1 cellular context compared by ENCODE assay signal in the genomic region with DNA sequence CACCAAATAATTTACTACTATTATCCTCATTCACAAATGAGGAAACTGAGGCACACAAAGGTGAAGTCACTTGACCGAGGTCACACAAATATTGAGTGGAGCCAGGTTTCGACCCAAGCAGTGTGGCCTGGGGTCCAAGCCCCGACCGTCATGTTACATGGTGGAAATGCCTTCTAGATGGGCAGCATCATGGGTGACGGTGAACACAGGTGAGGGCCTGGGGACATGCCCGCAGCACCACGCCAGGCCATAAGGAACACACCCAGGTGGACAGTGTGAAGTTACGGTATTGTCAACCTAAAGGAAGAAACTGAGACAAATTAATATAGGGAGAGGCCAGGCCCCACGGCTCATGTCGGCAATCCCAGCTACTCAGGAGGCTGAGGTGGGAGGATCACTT.
TF ChIP-seq lines count a peak whose summit lies in the region.

No MANE protein-coding gene starts in this region.

TF ChIP-seq in HepG2, 621 proteins besides CTCF, POLR2A, EP300 and RAD21:
- no peak for TF ChIP-seq KMT2A (CRISPR knock-in tag; IDR thresholded peaks at IDR 0.05)
- no peak for TF ChIP-seq ZNF780A (CRISPR knock-in tag; IDR thresholded peaks at IDR 0.05)
- no peak for TF ChIP-seq SRSF4 (IDR thresholded peaks at IDR 0.05; ENCODE audit: low read depth, low read length, poor library complexity, severe bottlenecking)
- TF ChIP-seq, protein P1, sequence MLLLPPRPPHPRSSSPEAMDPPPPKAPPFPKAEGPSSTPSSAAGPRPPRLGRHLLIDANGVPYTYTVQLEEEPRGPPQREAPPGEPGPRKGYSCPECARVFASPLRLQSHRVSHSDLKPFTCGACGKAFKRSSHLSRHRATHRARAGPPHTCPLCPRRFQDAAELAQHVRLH (CRISPR knock-in tag; IDR thresholded peaks at IDR 0.05; ENCODE audit: borderline replicate concordance, low read depth): no peak
- TF ChIP-seq, protein P2, sequence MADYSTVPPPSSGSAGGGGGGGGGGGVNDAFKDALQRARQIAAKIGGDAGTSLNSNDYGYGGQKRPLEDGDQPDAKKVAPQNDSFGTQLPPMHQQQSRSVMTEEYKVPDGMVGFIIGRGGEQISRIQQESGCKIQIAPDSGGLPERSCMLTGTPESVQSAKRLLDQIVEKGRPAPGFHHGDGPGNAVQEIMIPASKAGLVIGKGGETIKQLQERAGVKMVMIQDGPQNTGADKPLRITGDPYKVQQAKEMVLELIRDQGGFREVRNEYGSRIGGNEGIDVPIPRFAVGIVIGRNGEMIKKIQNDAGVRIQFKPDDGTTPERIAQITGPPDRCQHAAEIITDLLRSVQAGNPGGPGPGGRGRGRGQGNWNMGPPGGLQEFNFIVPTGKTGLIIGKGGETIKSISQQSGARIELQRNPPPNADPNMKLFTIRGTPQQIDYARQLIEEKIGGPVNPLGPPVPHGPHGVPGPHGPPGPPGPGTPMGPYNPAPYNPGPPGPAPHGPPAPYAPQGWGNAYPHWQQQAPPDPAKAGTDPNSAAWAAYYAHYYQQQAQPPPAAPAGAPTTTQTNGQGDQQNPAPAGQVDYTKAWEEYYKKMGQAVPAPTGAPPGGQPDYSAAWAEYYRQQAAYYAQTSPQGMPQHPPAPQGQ (CRISPR knock-in tag; IDR thresholded peaks at IDR 0.05; ENCODE audit: borderline replicate concordance): no peak
- no peak for TF ChIP-seq RFX3 (CRISPR knock-in tag; IDR thresholded peaks at IDR 0.05)
- TF ChIP-seq, protein P3, sequence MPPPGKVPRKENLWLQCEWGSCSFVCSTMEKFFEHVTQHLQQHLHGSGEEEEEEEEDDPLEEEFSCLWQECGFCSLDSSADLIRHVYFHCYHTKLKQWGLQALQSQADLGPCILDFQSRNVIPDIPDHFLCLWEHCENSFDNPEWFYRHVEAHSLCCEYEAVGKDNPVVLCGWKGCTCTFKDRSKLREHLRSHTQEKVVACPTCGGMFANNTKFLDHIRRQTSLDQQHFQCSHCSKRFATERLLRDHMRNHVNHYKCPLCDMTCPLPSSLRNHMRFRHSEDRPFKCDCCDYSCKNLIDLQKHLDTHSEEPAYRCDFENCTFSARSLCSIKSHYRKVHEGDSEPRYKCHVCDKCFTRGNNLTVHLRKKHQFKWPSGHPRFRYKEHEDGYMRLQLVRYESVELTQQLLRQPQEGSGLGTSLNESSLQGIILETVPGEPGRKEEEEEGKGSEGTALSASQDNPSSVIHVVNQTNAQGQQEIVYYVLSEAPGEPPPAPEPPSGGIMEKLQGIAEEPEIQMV (CRISPR knock-in tag; IDR thresholded peaks at IDR 0.05; ENCODE audit: low read depth): no peak
- no peak for TF ChIP-seq MEF2D (CRISPR knock-in tag; IDR thresholded peaks at IDR 0.05)
- no peak for TF ChIP-seq DMAP1 (CRISPR knock-in tag; IDR thresholded peaks at IDR 0.05)
- no peak for TF ChIP-seq ZZZ3 (CRISPR knock-in tag; IDR thresholded peaks at IDR 0.05; ENCODE audit: borderline replicate concordance)
- no peak for TF ChIP-seq GABPB1 (CRISPR knock-in tag; IDR thresholded peaks at IDR 0.05)
- no peak for TF ChIP-seq MATR3 (CRISPR knock-in tag; IDR thresholded peaks at IDR 0.05)
- no peak for TF ChIP-seq DNMT1 (CRISPR knock-in tag; IDR thresholded peaks at IDR 0.05)
- no peak for TF ChIP-seq PRPF4 (IDR thresholded peaks at IDR 0.05; ENCODE audit: low read depth, low read length, poor library complexity, severe bottlenecking)
- no peak for TF ChIP-seq AGO2 (optimal IDR thresholded peaks at IDR 0.05; ENCODE audit: low read depth, low read length)
- TF ChIP-seq, protein P4, sequence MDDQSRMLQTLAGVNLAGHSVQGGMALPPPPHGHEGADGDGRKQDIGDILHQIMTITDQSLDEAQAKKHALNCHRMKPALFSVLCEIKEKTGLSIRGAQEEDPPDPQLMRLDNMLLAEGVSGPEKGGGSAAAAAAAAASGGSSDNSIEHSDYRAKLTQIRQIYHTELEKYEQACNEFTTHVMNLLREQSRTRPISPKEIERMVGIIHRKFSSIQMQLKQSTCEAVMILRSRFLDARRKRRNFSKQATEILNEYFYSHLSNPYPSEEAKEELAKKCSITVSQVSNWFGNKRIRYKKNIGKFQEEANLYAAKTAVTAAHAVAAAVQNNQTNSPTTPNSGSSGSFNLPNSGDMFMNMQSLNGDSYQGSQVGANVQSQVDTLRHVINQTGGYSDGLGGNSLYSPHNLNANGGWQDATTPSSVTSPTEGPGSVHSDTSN (CRISPR knock-in tag; IDR thresholded peaks at IDR 0.05; ENCODE audit: borderline replicate concordance): no peak
- TF ChIP-seq ETV6 (CRISPR knock-in tag; conservative IDR thresholded peaks at IDR 0.05): no peak
- TF ChIP-seq, protein P5, sequence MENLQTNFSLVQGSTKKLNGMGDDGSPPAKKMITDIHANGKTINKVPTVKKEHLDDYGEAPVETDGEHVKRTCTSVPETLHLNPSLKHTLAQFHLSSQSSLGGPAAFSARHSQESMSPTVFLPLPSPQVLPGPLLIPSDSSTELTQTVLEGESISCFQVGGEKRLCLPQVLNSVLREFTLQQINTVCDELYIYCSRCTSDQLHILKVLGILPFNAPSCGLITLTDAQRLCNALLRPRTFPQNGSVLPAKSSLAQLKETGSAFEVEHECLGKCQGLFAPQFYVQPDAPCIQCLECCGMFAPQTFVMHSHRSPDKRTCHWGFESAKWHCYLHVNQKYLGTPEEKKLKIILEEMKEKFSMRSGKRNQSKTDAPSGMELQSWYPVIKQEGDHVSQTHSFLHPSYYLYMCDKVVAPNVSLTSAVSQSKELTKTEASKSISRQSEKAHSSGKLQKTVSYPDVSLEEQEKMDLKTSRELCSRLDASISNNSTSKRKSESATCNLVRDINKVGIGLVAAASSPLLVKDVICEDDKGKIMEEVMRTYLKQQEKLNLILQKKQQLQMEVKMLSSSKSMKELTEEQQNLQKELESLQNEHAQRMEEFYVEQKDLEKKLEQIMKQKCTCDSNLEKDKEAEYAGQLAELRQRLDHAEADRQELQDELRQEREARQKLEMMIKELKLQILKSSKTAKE (CRISPR knock-in tag; IDR thresholded peaks at IDR 0.05; ENCODE audit: borderline replicate concordance): no peak
- no peak for TF ChIP-seq TBX2 (CRISPR knock-in tag; IDR thresholded peaks at IDR 0.05; ENCODE audit: borderline replicate concordance)
